8 cellular contexts compared by ENCODE assay signal in genomic region chr17:41695954-41696720, GRCh38. TPM values are rescaled to one million over a fixed set of nuclear protein-coding genes. Genes with fewer than 3 reads are reported as not detected.
DNase-seq lines count a peak whose midpoint lies in the region; FAIRE-seq and TF ChIP-seq lines count a peak whose summit lies in the region.

No MANE protein-coding gene starts in this region.

- intact Hi-C loops in dendritic cell treated with granulocyte-macrophage colony-stimulating factor and Interleukin-4, amounts not matched to agents 40 ng/mL and 50 ng/mL, for 4 days (cut with micrococcal nuclease) = no loop called here

- no peak for FAIRE-seq in H54 (lab: Jason Lieb, UNC)

- H3K27me3 Mint-ChIP-seq in activated CD4-positive, alpha-beta T cell treated with anti-CD3 and anti-CD28 coated beads, Interleukin-2, amount 10 ng/mL, durations not matched to agents 7 days and 5 days = no peaks in the 10 kb centered on the region
- no peaks in the 10 kb centered on the region for H3K27me3 Mint-ChIP-seq in dendritic cell treated with granulocyte-macrophage colony-stimulating factor and Interleukin-4, amounts not matched to agents 40 ng/mL and 50 ng/mL, for 4 days

- H3K4me1 Mint-ChIP-seq in activated CD4-positive, alpha-beta T cell treated with anti-CD3 and anti-CD28 coated beads, Interleukin-2, amount 10 ng/mL, durations not matched to agents 7 days and 5 days = peaks cover 34% of the 10 kb centered on the region
- H3K4me1 Mint-ChIP-seq in dendritic cell treated with granulocyte-macrophage colony-stimulating factor and Interleukin-4, amounts not matched to agents 40 ng/mL and 50 ng/mL, for 4 days (ENCODE audit: low read depth) = peaks cover 28% of the 10 kb centered on the region

- TF ChIP-seq POLR2A in H54 (IDR thresholded peaks at IDR 0.05; ENCODE audit: low read depth, low read length) = no peak

- peaks cover 35% of the 10 kb centered on the region for H3K36me3 Mint-ChIP-seq in activated CD4-positive, alpha-beta T cell treated with anti-CD3 and anti-CD28 coated beads, Interleukin-2, amount 10 ng/mL, durations not matched to agents 7 days and 5 days (ENCODE audit: low read depth)
- H3K36me3 Mint-ChIP-seq in dendritic cell treated with granulocyte-macrophage colony-stimulating factor and Interleukin-4, amounts not matched to agents 40 ng/mL and 50 ng/mL, for 4 days (ENCODE audit: low read depth) = peaks cover 45% of the 10 kb centered on the region

- CTCF ChIA-PET in activated CD4-positive, alpha-beta T cell treated with anti-CD3 and anti-CD28 coated beads, Interleukin-2, amount 10 ng/mL, durations not matched to agents 7 days and 5 days (lab: Charles Lee) = interaction anchor here (0.6 to 1.7 kb wide), 13 partner anchors 9 to 1583 kb away, joined by 3 to 16 read pairs (median 3); no protein-coding TSS in a partner anchor

- H3K9me3 Mint-ChIP-seq in activated CD4-positive, alpha-beta T cell treated with anti-CD3 and anti-CD28 coated beads, Interleukin-2, amount 10 ng/mL, durations not matched to agents 7 days and 5 days = no peaks in the 10 kb centered on the region
- H3K9me3 Mint-ChIP-seq in dendritic cell treated with granulocyte-macrophage colony-stimulating factor and Interleukin-4, amounts not matched to agents 40 ng/mL and 50 ng/mL, for 4 days = no peaks in the 10 kb centered on the region

- DNase-seq in AG08396 (ENCODE audit: low spot score) (peak; percentile 76), H54 (ENCODE audit: insufficient read length, low spot score) (peak; percentile 60), NCI-H69 (lab: John Stamatoyannopoulos, UW) (peak; percentile 89), midbrain (lab: John Stamatoyannopoulos, UW) (peak; percentile 67), GOT3 (lab: John Stamatoyannopoulos, UW) (no peak)
- peak; percentile 91 for DNase-seq in activated CD4-positive, alpha-beta T cell treated with anti-CD3 and anti-CD28 coated beads, Interleukin-2, amount 10 ng/mL, durations not matched to agents 7 days and 5 days
- DNase-seq in stimulated activated CD8-positive, alpha-beta memory T cell treated with anti-CD3 and anti-CD28 coated beads, Interleukin-7, amount 100 ng/mL, for 24 hours (ENCODE audit: low read depth) = peak; percentile 52

- H3K27ac Mint-ChIP-seq in activated CD4-positive, alpha-beta T cell treated with anti-CD3 and anti-CD28 coated beads, Interleukin-2, amount 10 ng/mL, durations not matched to agents 7 days and 5 days = peak overlapping the region; percentile 1
- peak overlapping the region; percentile 44 for H3K27ac Mint-ChIP-seq in dendritic cell treated with granulocyte-macrophage colony-stimulating factor and Interleukin-4, amounts not matched to agents 40 ng/mL and 50 ng/mL, for 4 days

- POLR2A ChIA-PET in activated CD4-positive, alpha-beta T cell treated with anti-CD3 and anti-CD28 coated beads, Interleukin-2, amount 10 ng/mL, durations not matched to agents 7 days and 5 days (lab: Charles Lee) = interaction anchor here (0.6 to 0.7 kb wide), 2 partner anchors 29 to 863 kb away, joined by 3 to 4 read pairs; no protein-coding TSS in a partner anchor

- no peak overlapping the region for H3K4me3 Mint-ChIP-seq in activated CD4-positive, alpha-beta T cell treated with anti-CD3 and anti-CD28 coated beads, Interleukin-2, amount 10 ng/mL, durations not matched to agents 7 days and 5 days
- H3K4me3 Mint-ChIP-seq in dendritic cell treated with granulocyte-macrophage colony-stimulating factor and Interleukin-4, amounts not matched to agents 40 ng/mL and 50 ng/mL, for 4 days = no peak overlapping the region

RNA-seq across cellular contexts. Expression of gene EIF1, which starts 7.5 kb away (rescaled TPM):
- total RNA-seq in activated CD4-positive, alpha-beta T cell treated with anti-CD3 and anti-CD28 coated beads, Interleukin-2, amount 10 ng/mL, durations not matched to agents 7 days and 5 days = 100 to 1,000 TPM; 605 to 645 TPM

RNA-seq across cellular contexts. Expression of gene GAST, which starts 16.0 kb away (rescaled TPM):
- not detected for total RNA-seq in activated CD4-positive, alpha-beta T cell treated with anti-CD3 and anti-CD28 coated beads, Interleukin-2, amount 10 ng/mL, durations not matched to agents 7 days and 5 days

RNA-seq across cellular contexts. Expression of gene HAP1, which starts 38.3 kb away (rescaled TPM):
- under 1 TPM; 0.25 to 0.31 TPM for total RNA-seq in activated CD4-positive, alpha-beta T cell treated with anti-CD3 and anti-CD28 coated beads, Interleukin-2, amount 10 ng/mL, durations not matched to agents 7 days and 5 days
